8 cellular contexts compared by ENCODE assay signal in the genomic region with DNA sequence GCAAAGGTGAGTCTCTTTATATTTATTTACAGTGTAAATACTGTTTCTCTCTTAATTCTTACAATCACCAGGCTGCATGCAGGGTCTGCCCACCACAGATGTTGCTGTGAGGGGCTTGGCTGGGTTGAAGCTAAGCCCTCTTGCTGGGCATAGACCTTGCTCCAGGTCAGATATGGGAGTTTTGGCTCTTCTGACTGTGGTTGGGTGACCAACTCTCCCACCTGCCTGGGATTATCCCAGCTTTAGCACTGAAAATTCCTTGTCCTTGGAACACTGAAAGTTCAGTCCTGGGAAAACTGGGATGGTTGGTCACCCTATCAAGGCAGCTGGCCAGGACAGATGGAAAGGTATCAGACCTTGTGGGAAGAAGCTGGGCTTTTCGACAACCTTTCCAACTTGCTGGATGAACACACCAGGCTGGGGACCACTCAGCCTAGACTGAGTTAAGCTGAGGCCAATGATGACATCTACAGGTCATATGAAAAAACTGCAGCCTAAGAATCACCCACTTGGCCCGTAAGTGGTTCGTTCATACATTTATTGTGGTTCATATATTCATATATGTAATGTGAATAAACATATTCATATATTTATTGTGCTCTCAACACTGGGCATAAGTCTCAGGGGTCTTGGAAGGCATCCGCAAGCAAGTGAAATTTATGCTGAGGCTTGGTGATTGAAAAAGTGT. TPM values are rescaled to one million over a fixed set of nuclear protein-coding genes. Genes with fewer than 3 reads are reported as not detected.
A peak's percentile ranks its signal among the peaks of the same experiment; 100 is the strongest.
DNase-seq lines count a peak whose midpoint lies in the region; TF ChIP-seq lines count a peak whose summit lies in the region.

No MANE protein-coding gene starts in this region.

- H3K9me3 Mint-ChIP-seq in progenitor cell of endocrine pancreas (ENCODE audit: low read depth) = no peaks in the 10 kb centered on the region

- H3K36me3 Mint-ChIP-seq in progenitor cell of endocrine pancreas (ENCODE audit: insufficient read depth) = no peaks in the 10 kb centered on the region

- H3K4me3 Mint-ChIP-seq in progenitor cell of endocrine pancreas (ENCODE audit: low read depth) = no peak overlapping the region

- no peaks in the 10 kb centered on the region for H3K27me3 Mint-ChIP-seq in progenitor cell of endocrine pancreas

- H3K27ac Mint-ChIP-seq in progenitor cell of endocrine pancreas = no peak overlapping the region

- peaks cover 12% of the 10 kb centered on the region for H3K4me1 Mint-ChIP-seq in progenitor cell of endocrine pancreas (ENCODE audit: low read depth)

- peak; percentile 81 for TF ChIP-seq CTCF in LNCaP clone FGC (IDR thresholded peaks at IDR 0.05; ENCODE audit: control insufficient read depth, extremely low read depth, insufficient read depth)
- peak; percentile 85 for TF ChIP-seq CTCF in progenitor cell of endocrine pancreas (IDR thresholded peaks at IDR 0.05; ENCODE audit: unreplicated experiment)

- no peak overlapping the region for H3K4me3 ChIP-seq in LNCaP clone FGC (ENCODE audit: low read depth, low read length)

- DNase-seq in Daoy (ENCODE audit: low read depth) (peak; percentile 74), LNCaP clone FGC (ENCODE audit: low read depth) (peak; percentile 48), OCI-M2 (lab: John Stamatoyannopoulos, UW; ENCODE audit: unreplicated experiment) (peak; percentile 33), germinal center (ENCODE audit: low spot score) (peak; percentile 66), progenitor cell of endocrine pancreas (ENCODE audit: low spot score, unreplicated experiment) (no peak), GM19240 (ENCODE audit: insufficient read length, low spot score) (no peak), NK-92 (lab: John Stamatoyannopoulos, UW; ENCODE audit: unreplicated experiment) (no peak)
- peak; percentile 32 for DNase-seq in activated naive CD4-positive, alpha-beta T cell treated with Interleukin-2 at 50 U/mL for 16 hours

RNA-seq across cellular contexts. Expression of a gene that starts 26.6 kb away (rescaled TPM):
- total RNA-seq in Daoy (2014; rRNA removed; shearing (Covaris generic)) = not detected in 2 replicates
- 2.4 and 3.6 TPM in 2 replicates for total RNA-seq in progenitor cell of endocrine pancreas

RNA-seq across cellular contexts. Expression of a gene that starts 39.8 kb away (rescaled TPM):
- total RNA-seq in Daoy (2014; rRNA removed; shearing (Covaris generic)) = 42.1 and 42.8 TPM in 2 replicates
- 11.7 and 12.3 TPM in 2 replicates for total RNA-seq in progenitor cell of endocrine pancreas

RNA-seq across cellular contexts. Expression of a gene that starts 40.1 kb away (rescaled TPM):
- total RNA-seq in Daoy (2014; rRNA removed; shearing (Covaris generic)) = 24.1 and 28.0 TPM in 2 replicates
- 52.3 and 59.3 TPM in 2 replicates for total RNA-seq in progenitor cell of endocrine pancreas

Comparison
In these comparisons a context has a peak if more than half of its experiments do, and no peak if none do; other contexts are left out.
1. DNase-seq: peak in Daoy (single experiment), LNCaP clone FGC (single experiment), OCI-M2 (single experiment), activated naive CD4-positive, alpha-beta T cell treated with Interleukin-2 at 50 U/mL for 16 hours (single experiment) and germinal center (single experiment); none in progenitor cell of endocrine pancreas (single experiment), GM19240 (single experiment) and NK-92 (single experiment).